Comparison of ENCODE assay signal across 17 cellular contexts in the genomic region with DNA sequence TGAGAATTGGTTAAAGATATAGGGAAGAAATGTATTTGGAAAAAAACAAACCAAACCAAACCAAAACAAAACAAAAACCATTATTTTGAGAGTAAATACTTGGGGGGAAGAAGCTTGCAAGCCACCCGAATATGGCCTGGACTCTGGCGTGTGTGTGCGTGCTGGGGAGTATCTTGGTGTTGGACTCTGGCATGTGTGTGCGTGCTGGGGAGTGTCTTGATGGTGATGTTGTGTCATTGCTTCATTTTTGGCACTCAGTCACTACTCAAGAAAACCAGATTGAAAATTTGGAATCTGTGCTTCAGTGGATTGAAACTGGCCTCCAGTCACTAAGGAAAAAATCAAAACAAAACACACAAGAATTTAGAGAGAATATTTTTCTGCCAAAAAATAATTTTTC.
DNase-seq lines count a peak whose midpoint lies in the region; FAIRE-seq and TF ChIP-seq lines count a peak whose summit lies in the region.
"Had no signal": no experiment of that assay in that cellular context is flagged by ENCODE, and none has a peak within 500 bp of the region (broad histone marks: within the 10 kb centered on the region; RNA-seq: fewer than 3 reads in every experiment).

No MANE protein-coding gene starts in this region.

- H3K9ac ChIP-seq in keratinocyte (ENCODE audit: control insufficient read depth, extremely low read depth, insufficient read depth, low read length), result no peak overlapping the region

- H3K9me3 ChIP-seq in keratinocyte (ENCODE audit: control insufficient read depth, low read depth, low read length) (no peaks in the 10 kb centered on the region), stomach (no peaks in the 10 kb centered on the region)
- H3K9me3 ChIP-seq in effector memory CD4-positive, alpha-beta T cell (ENCODE audit: control insufficient read depth, low read length), result no peaks in the 10 kb centered on the region
- H3K9me3 ChIP-seq: left lung had no signal

- WGBS in stomach, 5 donors, result 74 to 94% (median 79%) methylated on average over 4 of the region's 4 CpGs

- TF ChIP-seq POLR2A in stomach (IDR thresholded peaks at IDR 0.05), result no peak

- H3K36me3 ChIP-seq in keratinocyte (ENCODE audit: control insufficient read depth in 2 of 2, extremely low read depth in 1 of 2, insufficient read depth in 2 of 2, low read length in 2 of 2), result no peaks in the 10 kb centered on the region
- H3K36me3 ChIP-seq in stomach, result no peaks in the 10 kb centered on the region
- H3K36me3 ChIP-seq in effector memory CD4-positive, alpha-beta T cell (ENCODE audit: control insufficient read depth, insufficient read depth, low read length), result no peaks in the 10 kb centered on the region
- H3K36me3 ChIP-seq: brain microvascular endothelial cell had no signal

- no peaks in the 10 kb centered on the region for H3K27me3 ChIP-seq in keratinocyte (ENCODE audit: control insufficient read depth, extremely low read depth, insufficient read depth, low read length)
- H3K27me3 ChIP-seq in stomach, result no peaks in the 10 kb centered on the region
- no peaks in the 10 kb centered on the region for H3K27me3 ChIP-seq in effector memory CD4-positive, alpha-beta T cell (replicated peaks; ENCODE audit: control insufficient read depth, insufficient read depth, low read length, poor library complexity, severe bottlenecking)
- H3K27me3 ChIP-seq: brain microvascular endothelial cell, left lung had no signal

- H3K9me1 ChIP-seq in keratinocyte (ENCODE audit: control insufficient read depth, extremely low read depth, insufficient read depth, low read length), result peaks cover 2% of the 10 kb centered on the region

- peak; percentile 70 for FAIRE-seq in keratinocyte (lab: Jason Lieb, UNC)
- FAIRE-seq: GM19239, H1 had no signal

- dilution Hi-C loops in keratinocyte (cut with MboI; ENCODE audit: extremely low pct_ligation_motif_present, low sequenced_read_pairs), result no loop called here

- H3K4me3 ChIP-seq in epithelial cell of esophagus (ENCODE audit: low read length) (no peak overlapping the region), keratinocyte (ENCODE audit: control insufficient read depth in 2 of 3, extremely low read depth in 1 of 3, insufficient read depth in 2 of 3, low read depth in 1 of 3, low read length in 3 of 3) (no peak overlapping the region), stomach (no peak overlapping the region)
- no peak overlapping the region for H3K4me3 ChIP-seq in effector memory CD4-positive, alpha-beta T cell (ENCODE audit: insufficient read depth, low read depth, low read length, poor library complexity, severe bottlenecking)
- H3K4me3 ChIP-seq: left lung had no signal

- peak overlapping the region; percentile 15 for H3K4me2 ChIP-seq in keratinocyte (ENCODE audit: control insufficient read depth, extremely low read depth, insufficient read depth, low read depth, low read length)

- no peak for TF ChIP-seq EP300 in stomach (IDR thresholded peaks at IDR 0.05)

- TF ChIP-seq CTCF in epithelial cell of esophagus (IDR thresholded peaks at IDR 0.05; ENCODE audit: insufficient read depth, low read depth, low read length, missing control alignments) (no peak), keratinocyte (optimal IDR thresholded peaks at IDR 0.05 in 1 of 3, IDR thresholded peaks at IDR 0.05 in 1 of 3, conservative IDR thresholded peaks at IDR 0.05 in 1 of 3; ENCODE audit: extremely low read depth in 1 of 3, insufficient read depth in 2 of 3, low read length in 3 of 3) (no peak), stomach (IDR thresholded peaks at IDR 0.05) (no peak)

- H3K4me1 ChIP-seq in keratinocyte (ENCODE audit: control insufficient read depth, extremely low read depth, insufficient read depth, low read length), result peaks cover 18% of the 10 kb centered on the region
- peaks cover 5 to 33% (median 11%) of the 10 kb centered on the region in 4 donors for H3K4me1 ChIP-seq in stomach
- peaks cover 12% of the 10 kb centered on the region for H3K4me1 ChIP-seq in effector memory CD4-positive, alpha-beta T cell (ENCODE audit: control insufficient read depth, insufficient read depth, low read length, poor library complexity, severe bottlenecking)

- H3K79me2 ChIP-seq in keratinocyte (ENCODE audit: control insufficient read depth, insufficient read depth, low read length), result no peaks in the 10 kb centered on the region

- peak overlapping the region; percentile 20 for H3K27ac ChIP-seq in keratinocyte (ENCODE audit: control insufficient read depth, insufficient read depth, low read length)
- peak overlapping the region in 3 of 5 donors; percentile 3 to 37 (median 18) for H3K27ac ChIP-seq in stomach
- no peak overlapping the region for H3K27ac ChIP-seq in effector memory CD4-positive, alpha-beta T cell (ENCODE audit: insufficient read depth, low read length, poor library complexity, severe bottlenecking)
- H3K27ac ChIP-seq: brain microvascular endothelial cell, left lung had no signal

- H4K20me1 ChIP-seq in keratinocyte (ENCODE audit: control insufficient read depth, extremely low read depth, insufficient read depth, low read length), result no peaks in the 10 kb centered on the region

- DNase-seq in GM03348 (ENCODE audit: low spot score) (peak; percentile 80), epithelial cell of esophagus (ENCODE audit: low read depth) (peak; percentile 81), keratinocyte (ENCODE audit: low read depth, low spot score) (no peak), stomach (no peak), NCI-H2227 (lab: John Stamatoyannopoulos, UW; ENCODE audit: unreplicated experiment) (no peak), putamen (ENCODE audit: low spot score) (no peak), medulla oblongata (ENCODE audit: extremely low spot score) (no peak)
- no peak for DNase-seq in effector memory CD4-positive, alpha-beta T cell
- DNase-seq: brain microvascular endothelial cell, DMS79 treated with DMSO at 0.1 percent for 48 hours, hypothalamus, left lung, NCI-H1436 treated with DMSO at 0.1 percent for 48 hours, NCI-H510A, nucleus accumbens had no signal

- intact Hi-C loops in stomach (cut with DNase I; ENCODE audit: low total_unique reads), result no loop called here

- H2AFZ ChIP-seq in keratinocyte (ENCODE audit: control insufficient read depth, low read length), result no peak overlapping the region

Comparison
In these comparisons a context has a peak if more than half of its experiments do, and no peak if none do; other contexts are left out.
1. DNase-seq: peak in GM03348 (single experiment) and epithelial cell of esophagus (single experiment); none in keratinocyte (single experiment), stomach (single experiment), NCI-H2227 (single experiment), effector memory CD4-positive, alpha-beta T cell (0 of 3), putamen (single experiment) and medulla oblongata (single experiment).